Comparison of ENCODE assay signal across 8 cellular contexts in the genomic region with DNA sequence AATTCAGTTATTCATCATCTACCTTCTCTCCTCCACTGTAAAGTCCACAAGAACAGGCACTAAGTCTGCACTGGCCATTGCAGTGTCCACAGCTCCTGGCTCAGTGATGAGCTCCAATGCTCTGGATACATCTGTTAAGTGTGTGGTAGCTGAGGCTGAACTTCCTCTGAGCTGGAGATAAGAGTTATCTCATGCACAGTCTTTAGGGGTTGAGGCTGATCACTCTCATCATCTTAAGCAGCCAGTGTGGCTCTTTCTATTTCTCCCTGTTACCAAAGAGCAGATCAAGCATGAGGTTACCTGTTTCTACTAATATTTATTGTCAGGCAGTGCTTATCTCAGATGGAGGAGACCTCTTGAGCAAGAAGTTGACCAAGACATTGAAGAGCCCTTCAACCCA. TPM values are rescaled to one million over a fixed set of nuclear protein-coding genes. Genes with fewer than 3 reads are reported as not detected.
"Had no signal": no experiment of that assay in that cellular context is flagged by ENCODE, and none has a peak within 500 bp of the region (broad histone marks: within the 10 kb centered on the region; RNA-seq: fewer than 3 reads in every experiment).

No MANE protein-coding gene starts in this region.

- H3K4me1 Mint-ChIP-seq: GM23338, H9 had no signal

- H3K27ac Mint-ChIP-seq: GM23338, H9 had no signal

- ATAC-seq: GM23338, K562 had no signal

- DNase-seq: H9, HCEC 1CT, IMR-90, KG1 had no signal

- H3K4me3 ChIP-seq: GM23338, K562 had no signal

- H3K4me3 Mint-ChIP-seq: GM23338, H9 had no signal

RNA-seq across cellular contexts. Expression of a gene that starts 6.6 kb away (rescaled TPM):
- total RNA-seq: GM23338, H1, H9, HT-29, IMR-90, K562 had no signal
- polyA plus RNA-seq: GM23338, H1, IMR-90, K562 had no signal

RNA-seq across cellular contexts. Expression of a gene that starts 16.6 kb away (rescaled TPM):
- total RNA-seq: GM23338, H1, H9, HT-29, IMR-90, K562 had no signal
- polyA plus RNA-seq: GM23338, H1, IMR-90, K562 had no signal

RNA-seq across cellular contexts. Expression of a gene that starts 48.3 kb away (rescaled TPM):
- total RNA-seq: GM23338, H1, H9, IMR-90, K562 had no signal
- polyA plus RNA-seq: GM23338, H1, IMR-90, K562 had no signal
